In genomic region chr11:94128171-94128745, GRCh38 we compare ENCODE assay signal across 1 cellular context.
A peak's percentile ranks its signal among the peaks of the same experiment; 100 is the strongest.
TF ChIP-seq lines count a peak whose summit lies in the region.

No MANE protein-coding gene starts in this region.

TF ChIP-seq in K562, 482 proteins besides CTCF, POLR2A, EP300 and RAD21 (continued from another document and continues in another):
- TF ChIP-seq PRDM10 (IDR thresholded peaks at IDR 0.05; ENCODE audit: partially characterized antibody): no peak
- no peak for TF ChIP-seq HDGF (IDR thresholded peaks at IDR 0.05)
- no peak for TF ChIP-seq CBX5 (IDR thresholded peaks at IDR 0.05; ENCODE audit: borderline replicate concordance, low read depth)
- no peak for TF ChIP-seq RFX7 (CRISPR knock-in tag; IDR thresholded peaks at IDR 0.05)
- TF ChIP-seq EZH2 (IDR thresholded peaks at IDR 0.05; ENCODE audit: borderline replicate concordance, low read depth, low read length): no peak
- TF ChIP-seq ETS1 (conservative IDR thresholded peaks at IDR 0.05; ENCODE audit: control insufficient read depth, low read depth, low read length): no peak
- TF ChIP-seq ARID1B (IDR thresholded peaks at IDR 0.05): no peak
- no peak for TF ChIP-seq SNIP1 (IDR thresholded peaks at IDR 0.05; ENCODE audit: low read depth)
- no peak for TF ChIP-seq ERF (CRISPR knock-in tag; IDR thresholded peaks at IDR 0.05)
- no peak for TF ChIP-seq ZMIZ1 (IDR thresholded peaks at IDR 0.05; ENCODE audit: low read depth in 2 of 2, low read length in 2 of 2)
- TF ChIP-seq SIN3B (IDR thresholded peaks at IDR 0.05; ENCODE audit: low read depth): no peak
- TF ChIP-seq ZNF3 (CRISPR knock-in tag; IDR thresholded peaks at IDR 0.05): no peak
- TF ChIP-seq CHD1 (IDR thresholded peaks at IDR 0.05; ENCODE audit: low read length): no peak
- no peak for TF ChIP-seq SRSF9 (IDR thresholded peaks at IDR 0.05; ENCODE audit: borderline replicate concordance, low read depth, low read length)
- TF ChIP-seq ZBTB12 (CRISPR knock-in tag; IDR thresholded peaks at IDR 0.05): no peak
- TF ChIP-seq ZNF280A (IDR thresholded peaks at IDR 0.05; ENCODE audit: low read depth, partially characterized antibody): no peak
- no peak for TF ChIP-seq ZNF184 (CRISPR knock-in tag; IDR thresholded peaks at IDR 0.05)
- no peak for TF ChIP-seq TAF9B (IDR thresholded peaks at IDR 0.05; ENCODE audit: partially characterized antibody)
- TF ChIP-seq ZNF57 (CRISPR knock-in tag; IDR thresholded peaks at IDR 0.05): no peak
- TF ChIP-seq E4F1 (CRISPR knock-in tag; IDR thresholded peaks at IDR 0.05; ENCODE audit: borderline replicate concordance): no peak
- no peak for TF ChIP-seq ZNF778 (CRISPR knock-in tag; IDR thresholded peaks at IDR 0.05)
- no peak for TF ChIP-seq PKNOX1 (IDR thresholded peaks at IDR 0.05)
- no peak for TF ChIP-seq PRPF4 (IDR thresholded peaks at IDR 0.05; ENCODE audit: insufficient read depth, low read depth, low read length, poor library complexity, severe bottlenecking)
- no peak for TF ChIP-seq RNF219 (CRISPR knock-in tag; IDR thresholded peaks at IDR 0.05)
- peak; percentile 64 for TF ChIP-seq KDM5B (IDR thresholded peaks at IDR 0.05; ENCODE audit: insufficient replicate concordance, low read depth, low read length)
- TF ChIP-seq NFE2 (IDR thresholded peaks at IDR 0.05; ENCODE audit: low read depth): no peak
- TF ChIP-seq MITF (IDR thresholded peaks at IDR 0.05): no peak
- TF ChIP-seq FOS (IDR thresholded peaks at IDR 0.05; ENCODE audit: extremely low read depth, insufficient read length): no peak
- no peak for TF ChIP-seq MXI1 (IDR thresholded peaks at IDR 0.05; ENCODE audit: low read depth, low read length)
- TF ChIP-seq KLF16 (IDR thresholded peaks at IDR 0.05): no peak
- no peak for TF ChIP-seq POU5F1 (IDR thresholded peaks at IDR 0.05; ENCODE audit: borderline replicate concordance, low read depth, low read length, partially characterized antibody)
- no peak for TF ChIP-seq TAF7 (tag; IDR thresholded peaks at IDR 0.05)
- no peak for TF ChIP-seq TCFL5 (CRISPR knock-in tag; conservative IDR thresholded peaks at IDR 0.05)
- TF ChIP-seq ZBTB9 (CRISPR knock-in tag; IDR thresholded peaks at IDR 0.05): no peak
- TF ChIP-seq ZNF76 (CRISPR knock-in tag; IDR thresholded peaks at IDR 0.05; ENCODE audit: borderline replicate concordance): no peak
- 0 out of 2 replicates have a peak, but pooled peaks have one; percentile 51 for TF ChIP-seq E2F3 (CRISPR knock-in tag; IDR thresholded peaks at IDR 0.05)
- no peak for TF ChIP-seq ZZZ3 (IDR thresholded peaks at IDR 0.05)
- TF ChIP-seq HDAC2 (IDR thresholded peaks at IDR 0.05): 0 out of 2 replicates have a peak, but pooled peaks have one; percentile 17
- TF ChIP-seq HDAC6 (IDR thresholded peaks at IDR 0.05; ENCODE audit: low read depth, low read length): no peak
- no peak for TF ChIP-seq CEBPB (tag; IDR thresholded peaks at IDR 0.05)
- TF ChIP-seq ZNF277 (CRISPR knock-in tag; IDR thresholded peaks at IDR 0.05; ENCODE audit: borderline replicate concordance): no peak
